ENCODE assay signal across 32 cellular contexts in genomic region chr7:29415215-29415614, GRCh38.
"Had no signal": no experiment of that assay in that cellular context is flagged by ENCODE, and none has a peak within 500 bp of the region (broad histone marks: within the 10 kb centered on the region; RNA-seq: fewer than 3 reads in every experiment).

No MANE protein-coding gene starts in this region.

- H3K27me3 ChIP-seq: SJCRH30 had no signal

- DNase-seq: Karpas-422, KG1, NCI-H1048, NCI-H1092 treated with DMSO at 0.1 percent for 48 hours, NCI-H1105 treated with DMSO at 0.1 percent for 48 hours, NCI-H1417, NCI-H1436, NCI-H146, NCI-H1694, NCI-H187, NCI-H1930, NCI-H2029 treated with DMSO at 0.1 percent for 48 hours, NCI-H2081 treated with DMSO at 0.1 percent for 48 hours, NCI-H2107, NCI-H2171, NCI-H226, NCI-H446 treated with DMSO at 0.1 percent for 48 hours, NCI-H510A, NCI-H524, NCI-H526, NCI-H69, NCI-H748 treated with DMSO at 0.1 percent for 48 hours, NCI-H82, PC-9, SHP77, SIG-M5, SJCRH30 had no signal

- H3K36me3 ChIP-seq: SJCRH30 had no signal

- H3K27ac ChIP-seq: PC-9, RWPE1, SJCRH30, SK-N-MC had no signal

- H2AFZ ChIP-seq: PC-9 had no signal

- H3K4me1 ChIP-seq: SJCRH30 had no signal

- H3K4me3 ChIP-seq: PC-9, SJCRH30, SK-N-MC had no signal

- ATAC-seq: Panc1, Right ventricle myocardium inferior, SK-N-SH treated with all-trans-retinoic acid at 6 μM for 48 hours had no signal

- H3K9me3 ChIP-seq: SJCRH30 had no signal

- H3K4me2 ChIP-seq: PC-9 had no signal
